ENCODE assay signal across 31 cellular contexts in the genomic region with DNA sequence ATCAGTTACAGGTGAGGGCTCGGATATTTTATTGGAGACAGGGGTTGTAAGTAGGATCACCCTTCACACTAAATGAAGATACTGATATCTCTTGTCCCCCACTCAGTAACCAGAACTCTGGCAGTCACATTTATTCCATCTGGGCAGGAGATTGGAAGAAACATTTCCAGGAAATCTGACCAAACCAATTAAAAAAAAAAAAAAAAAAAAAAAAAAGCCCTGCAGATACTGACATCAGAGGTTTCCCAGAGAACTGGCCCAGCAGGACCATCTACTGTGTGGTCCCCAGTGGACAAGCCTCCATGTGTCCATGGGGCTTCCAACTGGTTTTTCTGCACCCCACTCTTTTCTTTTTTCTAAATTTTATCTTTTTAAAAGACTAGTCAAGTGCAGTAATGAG. TPM values are rescaled to one million over a fixed set of nuclear protein-coding genes. Genes with fewer than 3 reads are reported as not detected.
"Had no signal": no experiment of that assay in that cellular context is flagged by ENCODE, and none has a peak within 500 bp of the region (broad histone marks: within the 10 kb centered on the region; RNA-seq: fewer than 3 reads in every experiment).

No MANE protein-coding gene starts in this region.

- H3K4me3 ChIP-seq: ascending aorta, cardiac muscle cell, colonic mucosa, dorsolateral prefrontal cortex, pancreas, psoas muscle, right atrium auricular region, thoracic aorta, uterus had no signal

- H3K4me1 ChIP-seq: ascending aorta, pancreas, psoas muscle, right atrium auricular region, uterus had no signal

- H3K36me3 ChIP-seq: ascending aorta, cardiac muscle cell, colonic mucosa, pancreas, right atrium auricular region, thoracic aorta, uterus, WERI-Rb-1 had no signal

- H3K9me3 ChIP-seq: ascending aorta, colonic mucosa, pancreas, psoas muscle, right atrium auricular region, thoracic aorta, uterus had no signal

- ATAC-seq: activated CD4-positive, CD25-positive, alpha-beta regulatory T cell treated with anti-CD3 and anti-CD28 coated beads, Interleukin-2, amount 50 U/mL, for 24 hours; naive thymus-derived CD8-positive, alpha-beta T cell; psoas muscle; stimulated activated naive CD8-positive, alpha-beta T cell treated with anti-CD3 and anti-CD28 coated beads, Interleukin-15, Interleukin-2, amounts not matched to agents 100 U/mL and 50 U/mL, for 24 hours had no signal

- H3K27me3 ChIP-seq: ascending aorta, cardiac muscle cell, colonic mucosa, dorsolateral prefrontal cortex, pancreas, right atrium auricular region, uterus had no signal

- DNase-seq: activated CD4-positive, alpha-beta T cell treated with anti-CD3 and anti-CD28 coated beads for 48 hours; activated CD4-positive, alpha-beta T cell treated with anti-CD3 and anti-CD28 coated beads, Interleukin-2, amount 50 U/mL, for 48 hours; activated CD8-positive, alpha-beta memory T cell treated with anti-CD3 and anti-CD28 coated beads for 24 hours; activated effector memory CD4-positive, alpha-beta T cell treated with Interleukin-2 at 50 U/mL for 16 hours; activated naive CD4-positive, alpha-beta T cell treated with Interleukin-2 at 50 U/mL for 16 hours; cerebellar nuclear complex; colonic mucosa; dorsolateral prefrontal cortex; effector memory CD4-positive, alpha-beta T cell; foreskin fibroblast; hippocampal formation; immature natural killer cell; kidney; midbrain; naive thymus-derived CD8-positive, alpha-beta T cell; nucleus accumbens; psoas muscle; stimulated activated CD4-positive, alpha-beta T cell treated with anti-CD3 and anti-CD28 coated beads, Interleukin-2, amount 100 ng/mL, for 48 hours; T-helper 9 cell; trophoblast cell; uterus; WERI-Rb-1 had no signal

- H3K27ac ChIP-seq: ascending aorta, cardiac muscle cell, colonic mucosa, dorsolateral prefrontal cortex, pancreas, psoas muscle, right atrium auricular region, thoracic aorta, uterus, WERI-Rb-1 had no signal

RNA-seq across cellular contexts. Expression of gene SH2D6, which starts 41.3 kb away (rescaled TPM):
- total RNA-seq: ascending aorta, cardiac muscle cell, epithelial cell of proximal tubule, lower leg skin, right atrium auricular region, thoracic aorta, uterus had no signal
- polyA plus RNA-seq: cardiac muscle cell; immature natural killer cell; naive thymus-derived CD8-positive, alpha-beta T cell had no signal
